ENCODE assay signal across 24 cellular contexts in the genomic region with DNA sequence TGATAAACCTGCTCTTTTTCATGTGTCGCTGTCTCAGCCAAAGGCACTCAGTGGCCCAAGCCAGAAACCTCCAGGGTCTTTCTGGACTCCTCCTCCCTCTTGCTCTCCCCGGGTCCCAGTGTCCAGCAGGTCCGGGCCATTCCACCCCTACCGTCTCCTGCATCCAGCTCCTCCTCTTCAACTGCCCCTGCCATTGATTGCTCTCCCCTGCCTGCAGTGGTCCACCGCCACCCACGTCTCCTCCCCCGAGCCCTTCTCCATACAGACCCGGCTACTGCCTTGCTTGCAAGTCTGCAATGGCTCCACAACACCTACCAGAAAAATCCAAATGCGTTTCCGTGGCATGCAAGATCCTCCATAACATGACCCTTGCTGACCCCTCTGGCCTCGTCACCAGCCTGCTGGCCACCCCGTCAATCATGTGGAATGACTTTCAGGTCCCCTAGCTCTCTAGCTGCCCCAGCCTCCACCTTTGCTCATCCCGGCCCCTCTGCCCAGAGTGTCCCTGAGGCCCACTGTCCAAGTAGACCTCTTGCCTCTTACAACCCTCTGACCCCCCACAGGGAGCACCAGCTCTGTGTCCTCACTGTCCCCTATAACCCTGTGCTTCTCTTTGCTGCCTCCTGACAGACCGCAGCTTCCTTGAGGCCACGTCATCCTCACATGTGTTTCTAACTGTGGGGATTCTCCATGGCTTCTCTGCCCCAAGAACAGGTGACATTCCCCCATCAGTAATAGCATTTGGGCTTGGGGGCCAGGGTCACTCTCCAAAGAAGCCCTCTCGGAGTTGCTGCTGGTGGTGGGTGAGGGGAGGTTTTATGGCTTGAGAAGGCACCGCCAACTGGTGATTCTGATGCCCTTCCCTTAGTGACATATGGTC. TPM values are rescaled to one million over a fixed set of nuclear protein-coding genes. Genes with fewer than 3 reads are reported as not detected.
"Had no signal": no experiment of that assay in that cellular context is flagged by ENCODE, and none has a peak within 500 bp of the region (broad histone marks: within the 10 kb centered on the region; RNA-seq: fewer than 3 reads in every experiment).

No MANE protein-coding gene starts in this region.

- H3K9me3 ChIP-seq: esophagus squamous epithelium, sigmoid colon, suprapubic skin, thyroid gland, upper lobe of left lung, uterus had no signal

- H3K4me3 Mint-ChIP-seq: naive thymus-derived CD8-positive, alpha-beta T cell; stimulated activated effector memory CD8-positive, alpha-beta T cell treated with anti-CD3 and anti-CD28 coated beads, Interleukin-12 subunit alpha, Interleukin-12 subunit beta, amount 100 ng/mL, for 72 hours had no signal

- ATAC-seq: left cardiac atrium; left ventricle myocardium superior; naive thymus-derived CD8-positive, alpha-beta T cell; stimulated activated effector memory CD8-positive, alpha-beta T cell treated with anti-CD3 and anti-CD28 coated beads, Interleukin-12 subunit alpha, Interleukin-12 subunit beta, amount 100 ng/mL, for 72 hours; stimulated activated naive CD8-positive, alpha-beta T cell treated with anti-CD3 and anti-CD28 coated beads, Interleukin-15, Interleukin-2, amounts not matched to agents 100 U/mL and 50 U/mL, for 24 hours had no signal

- H3K4me1 Mint-ChIP-seq: stimulated activated effector memory CD8-positive, alpha-beta T cell treated with anti-CD3 and anti-CD28 coated beads, Interleukin-12 subunit alpha, Interleukin-12 subunit beta, amount 100 ng/mL, for 72 hours had no signal

- H3K36me3 Mint-ChIP-seq: naive thymus-derived CD8-positive, alpha-beta T cell; stimulated activated effector memory CD8-positive, alpha-beta T cell treated with anti-CD3 and anti-CD28 coated beads, Interleukin-12 subunit alpha, Interleukin-12 subunit beta, amount 100 ng/mL, for 72 hours had no signal

- H3K27ac Mint-ChIP-seq: stimulated activated effector memory CD8-positive, alpha-beta T cell treated with anti-CD3 and anti-CD28 coated beads, Interleukin-12 subunit alpha, Interleukin-12 subunit beta, amount 100 ng/mL, for 72 hours had no signal

- H3K27ac ChIP-seq: epithelial cell of prostate, esophagus squamous epithelium, hepatocyte, sigmoid colon, suprapubic skin, thyroid gland, upper lobe of left lung, uterus had no signal

- H2AFZ ChIP-seq: hepatocyte had no signal

- H3K4me1 ChIP-seq: sigmoid colon, thyroid gland, upper lobe of left lung, uterus had no signal

- H3K27me3 ChIP-seq: esophagus squamous epithelium, hepatocyte, sigmoid colon, suprapubic skin, thyroid gland, upper lobe of left lung, uterus had no signal

- H3K79me2 ChIP-seq: hepatocyte had no signal

- H3K9me3 Mint-ChIP-seq: naive thymus-derived CD8-positive, alpha-beta T cell; stimulated activated effector memory CD8-positive, alpha-beta T cell treated with anti-CD3 and anti-CD28 coated beads, Interleukin-12 subunit alpha, Interleukin-12 subunit beta, amount 100 ng/mL, for 72 hours had no signal

- H3K4me3 ChIP-seq: esophagus squamous epithelium, hepatocyte, lung, sigmoid colon, smooth muscle cell, suprapubic skin, thyroid gland, upper lobe of left lung, uterus had no signal

- H3K36me3 ChIP-seq: esophagus squamous epithelium, sigmoid colon, suprapubic skin, thyroid gland, upper lobe of left lung, uterus had no signal

- DNase-seq: effector memory CD4-positive, alpha-beta T cell; esophagus squamous epithelium; foreskin fibroblast; head of caudate nucleus; kidney; left cardiac atrium; left ventricle myocardium superior; mesenchymal stem cell; naive thymus-derived CD8-positive, alpha-beta T cell; sigmoid colon; stimulated activated CD4-positive, alpha-beta T cell treated with anti-CD3 and anti-CD28 coated beads, Interleukin-4, amount 100 ng/mL, for 1 hour; stimulated activated CD8-positive, alpha-beta memory T cell treated with anti-CD3 and anti-CD28 coated beads, Interleukin-4, amount 100 ng/mL, for 48 hours; stimulated activated naive CD8-positive, alpha-beta T cell treated with anti-CD3 and anti-CD28 coated beads, Interleukin-15, Interleukin-2, amounts not matched to agents 100 U/mL and 50 U/mL, for 24 hours; thyroid gland; uterus had no signal

- H3K4me2 ChIP-seq: hepatocyte, smooth muscle cell had no signal

RNA-seq across cellular contexts. Expression of a gene that starts 15.0 kb away (rescaled TPM):
- total RNA-seq: esophagus squamous epithelium; hepatocyte; kidney; left cardiac atrium; left ventricle myocardium superior; naive thymus-derived CD8-positive, alpha-beta T cell; osteoblast; pulmonary artery endothelial cell; sigmoid colon; smooth muscle cell; suprapubic skin; thyroid gland had no signal

RNA-seq across cellular contexts. Expression of a gene that starts 29.8 kb away (rescaled TPM):
- total RNA-seq: esophagus squamous epithelium, hepatocyte, kidney, left cardiac atrium, left ventricle myocardium superior, osteoblast, pulmonary artery endothelial cell, sigmoid colon, smooth muscle cell, suprapubic skin, thyroid gland, upper lobe of left lung, uterus had no signal
